19 cellular contexts compared by ENCODE assay signal in the genomic region with DNA sequence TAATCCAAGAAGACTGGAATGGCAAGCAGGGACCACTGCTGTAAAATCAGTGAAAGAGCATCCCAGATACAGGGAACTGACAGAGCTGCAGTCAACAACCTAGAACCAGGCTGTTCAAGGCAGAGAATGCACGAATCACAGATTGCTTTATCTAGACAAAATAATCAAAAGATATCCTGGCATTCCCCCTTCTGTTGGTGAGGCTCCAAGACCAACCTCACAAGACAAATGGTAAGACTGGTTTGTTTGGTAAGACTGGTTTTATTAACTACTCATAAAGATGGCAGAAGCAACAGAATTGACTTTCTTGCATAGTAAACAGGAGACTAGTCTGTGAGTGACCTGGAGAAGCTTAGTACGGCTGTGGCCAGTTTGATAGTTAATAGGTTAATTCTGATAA.
DNase-seq lines count a peak whose midpoint lies in the region; ATAC-seq and TF ChIP-seq lines count a peak whose summit lies in the region.
"Had no signal": no experiment of that assay in that cellular context is flagged by ENCODE, and none has a peak within 500 bp of the region (broad histone marks: within the 10 kb centered on the region; RNA-seq: fewer than 3 reads in every experiment).

No MANE protein-coding gene starts in this region.

- H3K9me2 ChIP-seq in MM.1S (replicated peaks; ENCODE audit: insufficient read depth, low read length): no peaks in the 10 kb centered on the region

- peak overlapping the region; percentile 36 for H3K9ac ChIP-seq in MM.1S (ENCODE audit: low read length)
- H3K9ac ChIP-seq in colonic mucosa (ENCODE audit: low read depth in 2 of 2, low read length in 2 of 2): no peak overlapping the region

- no peaks in the 10 kb centered on the region for H3K27me3 ChIP-seq in MM.1S (replicated peaks; ENCODE audit: insufficient read depth, low read length)
- no peaks in the 10 kb centered on the region for H3K27me3 ChIP-seq in colonic mucosa

- H2AFZ ChIP-seq in MM.1S (ENCODE audit: low read length): no peak overlapping the region; the same call in 1 of the 2 replicates
- H2AFZ ChIP-seq: GM23338 had no signal

- intact Hi-C loops in colonic mucosa (cut with DNase I): no loop called here

- DNase-seq in Daoy (ENCODE audit: low read depth) (peak; percentile 12), MM.1S (no peak), astrocyte of the hippocampus (ENCODE audit: low read depth, low spot score) (peak; percentile 26), colonic mucosa (no peak), NCI-H446 (lab: John Stamatoyannopoulos, UW) (no peak)
- DNase-seq: MV-4-11; NCI-H1930; nephron progenitor cell; NK-92 treated with Interleukin-12 subunit alpha and Interleukin-12 subunit beta, amount 100 ng/mL, for 24 hours; psoas muscle; stimulated activated CD4-positive, alpha-beta T cell treated with anti-CD3 and anti-CD28 coated beads, Interleukin-2, amount 100 ng/mL, for 48 hours had no signal

- peaks cover 5% of the 10 kb centered on the region; the same call in 1 of the 2 replicates for H3F3A ChIP-seq in MM.1S (ENCODE audit: insufficient read depth, low read length)

- ATAC-seq in GM18909 (IDR thresholded peaks at IDR 0.05; ENCODE audit: poor library complexity, unreplicated experiment): peak; percentile 23
- ATAC-seq in HG02973 (IDR thresholded peaks at IDR 0.05; ENCODE audit: unreplicated experiment): no peak
- no peak for ATAC-seq in HG03342 (IDR thresholded peaks at IDR 0.05; ENCODE audit: unreplicated experiment)
- ATAC-seq: GM23338, psoas muscle had no signal

- H3K27ac ChIP-seq in MM.1S (ENCODE audit: low read length) (peak overlapping the region; percentile 64), colonic mucosa (no peak overlapping the region)
- H3K27ac ChIP-seq: coronary artery, epithelial cell of prostate, psoas muscle, RWPE1, skin epidermis had no signal

- H3K9me3 ChIP-seq in MM.1S (replicated peaks; ENCODE audit: insufficient read depth, low read length) (no peaks in the 10 kb centered on the region), colonic mucosa (no peaks in the 10 kb centered on the region)
- H3K9me3 ChIP-seq: psoas muscle had no signal

- H3K4me1 ChIP-seq in MM.1S (ENCODE audit: low read length) (peaks cover 17% of the 10 kb centered on the region), colonic mucosa (no peaks in the 10 kb centered on the region)
- H3K4me1 ChIP-seq: psoas muscle had no signal

- no peaks in the 10 kb centered on the region for H3K79me2 ChIP-seq in MM.1S (ENCODE audit: low read length)

- H3K4me3 ChIP-seq in MM.1S (ENCODE audit: low read length) (no peak overlapping the region), colonic mucosa (no peak overlapping the region)
- H3K4me3 ChIP-seq: coronary artery, GM23338, psoas muscle, skin epidermis had no signal

- TF ChIP-seq CTCF in MM.1S (IDR thresholded peaks at IDR 0.05; ENCODE audit: low read length) (no peak), colonic mucosa (IDR thresholded peaks at IDR 0.05) (no peak)

- H3K36me3 ChIP-seq in MM.1S (replicated peaks; ENCODE audit: insufficient read depth, low read length): no peaks in the 10 kb centered on the region
- no peaks in the 10 kb centered on the region for H3K36me3 ChIP-seq in colonic mucosa

- peak overlapping the region; percentile 59 for H3K4me2 ChIP-seq in MM.1S (ENCODE audit: low read depth, low read length)
- H3K4me2 ChIP-seq: GM23338 had no signal

- H4K20me1 ChIP-seq in MM.1S (ENCODE audit: insufficient read depth, low read length): no peaks in the 10 kb centered on the region

Comparison
In these comparisons a context has a peak if more than half of its experiments do, and no peak if none do; other contexts are left out.
1. DNase-seq: peak in Daoy (single experiment) and astrocyte of the hippocampus (single experiment); none in MM.1S (single experiment), colonic mucosa (single experiment) and NCI-H446 (0 of 2).